Comparison of ENCODE assay signal across 26 cellular contexts in genomic region chrX:122941801-122942200, GRCh38.
"Had no signal": no experiment of that assay in that cellular context is flagged by ENCODE, and none has a peak within 500 bp of the region (broad histone marks: within the 10 kb centered on the region; RNA-seq: fewer than 3 reads in every experiment).

No MANE protein-coding gene starts in this region.

- H3K4me1 ChIP-seq: gastroesophageal sphincter, heart right ventricle, lower lobe of right lung, pancreas, right lobe of liver, tibial nerve, upper lobe of left lung had no signal

- DNase-seq: cortex of kidney; foreskin fibroblast; glutamatergic neuron; heart right ventricle; hippocampal formation; kidney glomerular epithelial cell; left colon; left ventricle myocardium superior; lower lobe of right lung; natural killer cell; pancreas; retina; right lobe of liver; small intestine; stimulated activated CD4-positive, alpha-beta T cell treated with anti-CD3 and anti-CD28 coated beads, Interleukin-15, amount 100 ng/mL, for 24 hours; stimulated activated CD4-positive, alpha-beta T cell treated with anti-CD3 and anti-CD28 coated beads, Interleukin-2, amount 100 ng/mL, for 48 hours; stimulated activated naive B cell treated with anti-CD40 and anti-IgM and Interleukin-4, amounts not matched to agents 10 μg/mL and 1 μg/mL and 100 μg/mL, for 72 hours; upper lobe of left lung had no signal

- H3K27ac ChIP-seq: epithelial cell of prostate, gastroesophageal sphincter, heart right ventricle, lower lobe of right lung, neutrophil, pancreas, right lobe of liver, thoracic aorta, tibial nerve, upper lobe of left lung had no signal

- ATAC-seq: esophagus mucosa; gastroesophageal sphincter; heart right ventricle; left colon; left ventricle myocardium superior; lower lobe of right lung; natural killer cell; pancreas; right lobe of liver; stimulated activated naive B cell treated with anti-CD40 and anti-IgM and Interleukin-4, amounts not matched to agents 10 μg/mL and 1 μg/mL and 100 μg/mL, for 72 hours had no signal

- FAIRE-seq: islet of Langerhans, pancreas, small intestine, urothelium cell line had no signal

- H3K4me3 ChIP-seq: gastroesophageal sphincter, heart right ventricle, lower lobe of right lung, pancreas, right lobe of liver, thoracic aorta, tibial nerve, upper lobe of left lung had no signal

- H3K9me3 ChIP-seq: gastroesophageal sphincter, lower lobe of right lung, neutrophil, pancreas, right lobe of liver, thoracic aorta, tibial nerve, upper lobe of left lung had no signal
